ENCODE assay signal across 14 cellular contexts in the genomic region with DNA sequence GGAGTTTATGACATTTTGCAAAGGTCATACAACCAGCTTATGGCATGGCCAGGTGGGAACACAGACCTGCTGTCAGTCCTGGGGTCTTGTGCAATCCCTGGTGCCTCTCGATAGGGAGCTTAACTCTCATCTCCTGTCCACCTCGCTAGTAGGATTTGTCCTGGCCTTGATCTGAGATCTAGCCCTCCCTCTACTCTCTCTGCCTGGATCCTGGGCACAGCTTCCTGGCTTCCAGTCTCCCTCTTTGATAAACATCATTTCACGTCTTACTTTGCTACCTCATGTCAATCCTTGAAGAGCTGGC. TPM values are rescaled to one million over a fixed set of nuclear protein-coding genes. Genes with fewer than 3 reads are reported as not detected.
A peak's percentile ranks its signal among the peaks of the same experiment; 100 is the strongest.
DNase-seq lines count a peak whose midpoint lies in the region; TF ChIP-seq lines count a peak whose summit lies in the region.
"Had no signal": no experiment of that assay in that cellular context is flagged by ENCODE, and none has a peak within 500 bp of the region (broad histone marks: within the 10 kb centered on the region; RNA-seq: fewer than 3 reads in every experiment).

No MANE protein-coding gene starts in this region.

- CTCF ChIA-PET in CD8-positive, alpha-beta memory T cell (lab: Charles Lee), result no interaction called here

- no peaks in the 10 kb centered on the region for H3K36me3 ChIP-seq in hepatocyte (replicated peaks; ENCODE audit: insufficient read depth, low read depth)
- H3K36me3 ChIP-seq in CD8-positive, alpha-beta memory T cell (ENCODE audit: insufficient read depth, low read length), result no peaks in the 10 kb centered on the region

- peaks cover 7% of the 10 kb centered on the region for H3K4me1 ChIP-seq in hepatocyte (ENCODE audit: insufficient read depth)
- no peaks in the 10 kb centered on the region for H3K4me1 ChIP-seq in CD8-positive, alpha-beta memory T cell (ENCODE audit: insufficient read depth, low read length)

- no peak overlapping the region for H3K4me3 Mint-ChIP-seq in CD8-positive, alpha-beta memory T cell
- H3K4me3 Mint-ChIP-seq: CD14-positive monocyte; CD4-positive, alpha-beta memory T cell; H9 had no signal

- H3K9me3 ChIP-seq in hepatocyte (ENCODE audit: low read depth), result no peaks in the 10 kb centered on the region
- H3K9me3 ChIP-seq in CD8-positive, alpha-beta memory T cell (ENCODE audit: low read length), result no peaks in the 10 kb centered on the region

- H3K27me3 ChIP-seq in hepatocyte, result no peaks in the 10 kb centered on the region
- no peaks in the 10 kb centered on the region for H3K27me3 ChIP-seq in CD8-positive, alpha-beta memory T cell (ENCODE audit: insufficient read depth, low read length, poor library complexity, severe bottlenecking)

- no peaks in the 10 kb centered on the region for H3K4me1 Mint-ChIP-seq in CD8-positive, alpha-beta memory T cell
- H3K4me1 Mint-ChIP-seq: CD14-positive monocyte; CD4-positive, alpha-beta memory T cell; H9 had no signal

- no peaks in the 10 kb centered on the region for H4K20me1 ChIP-seq in hepatocyte (ENCODE audit: insufficient read depth, poor library complexity, severe bottlenecking)

- H2AFZ ChIP-seq in hepatocyte, result no peak overlapping the region

- no peak overlapping the region for H3K4me2 ChIP-seq in hepatocyte

- peak overlapping the region; percentile 60 for H3K27ac ChIP-seq in 22Rv1
- H3K27ac ChIP-seq in C4-2B, result peak overlapping the region; percentile 98
- H3K27ac ChIP-seq in VCaP, result peak overlapping the region; percentile 91
- peak overlapping the region; percentile 47 for H3K27ac ChIP-seq in hepatocyte
- no peak overlapping the region for H3K27ac ChIP-seq in CD8-positive, alpha-beta memory T cell (ENCODE audit: low read depth, low read length)

- H3K4me3 ChIP-seq in hepatocyte, result no peak overlapping the region
- H3K4me3 ChIP-seq in CD8-positive, alpha-beta memory T cell (ENCODE audit: low read length), result no peak overlapping the region

- 41% methylated on average over 3 of the region's 3 CpGs for WGBS in hepatocyte (ENCODE audit: low lambda C conversion rate, missing lambda C conversion rate)

- POLR2A ChIA-PET in CD8-positive, alpha-beta memory T cell (lab: Charles Lee), result no interaction called here

- H3K36me3 Mint-ChIP-seq in CD8-positive, alpha-beta memory T cell, result peaks cover 0 to 7% (median 4%) of the 10 kb centered on the region in 3 donors
- H3K36me3 Mint-ChIP-seq: CD14-positive monocyte had no signal

- no peak overlapping the region for H3K27ac Mint-ChIP-seq in CD8-positive, alpha-beta memory T cell
- H3K27ac Mint-ChIP-seq: CD14-positive monocyte; CD4-positive, alpha-beta memory T cell; H9 had no signal

- H3K9me2 ChIP-seq in hepatocyte (replicated peaks; ENCODE audit: insufficient read depth), result no peaks in the 10 kb centered on the region

- no peaks in the 10 kb centered on the region for H3K79me2 ChIP-seq in hepatocyte

- DNase-seq in hepatocyte (ENCODE audit: low spot score) (no peak), hypothalamus (lab: John Stamatoyannopoulos, UW) (no peak)
- no peak for DNase-seq in CD8-positive, alpha-beta memory T cell
- DNase-seq: ACHN; CD4-positive, alpha-beta memory T cell; DMS79 treated with DMSO at 0.1 percent for 48 hours; GF-D8; H9 had no signal

- peaks cover 20 to 52% of the 10 kb centered on the region in 2 donors for H3K27me3 Mint-ChIP-seq in CD8-positive, alpha-beta memory T cell

- TF ChIP-seq CTCF in 22Rv1 (IDR thresholded peaks at IDR 0.05), result no peak
- TF ChIP-seq CTCF in C4-2B (conservative IDR thresholded peaks at IDR 0.05), result no peak
- TF ChIP-seq CTCF in VCaP (conservative IDR thresholded peaks at IDR 0.05), result no peak
- TF ChIP-seq CTCF in hepatocyte (IDR thresholded peaks at IDR 0.05; ENCODE audit: poor library complexity), result no peak

- H3K9me3 Mint-ChIP-seq in CD8-positive, alpha-beta memory T cell, result peaks cover 9 to 14% (median 10%) of the 10 kb centered on the region in 5 donors

RNA-seq across cellular contexts. Expression of gene GALR1, which starts 13.8 kb away (rescaled TPM):
- total RNA-seq in hepatocyte, result 0.07 and 0.36 TPM in 2 replicates
- polyA plus RNA-seq in hepatocyte, result not detected in 2 replicates
- total RNA-seq in CD8-positive, alpha-beta memory T cell, result not detected
- not detected for polyA plus RNA-seq in CD8-positive, alpha-beta memory T cell
- total RNA-seq: Calu3; CD4-positive, alpha-beta memory T cell had no signal
- polyA plus RNA-seq: BJ; CD14-positive monocyte; CD4-positive, alpha-beta memory T cell had no signal
